In the genomic region with DNA sequence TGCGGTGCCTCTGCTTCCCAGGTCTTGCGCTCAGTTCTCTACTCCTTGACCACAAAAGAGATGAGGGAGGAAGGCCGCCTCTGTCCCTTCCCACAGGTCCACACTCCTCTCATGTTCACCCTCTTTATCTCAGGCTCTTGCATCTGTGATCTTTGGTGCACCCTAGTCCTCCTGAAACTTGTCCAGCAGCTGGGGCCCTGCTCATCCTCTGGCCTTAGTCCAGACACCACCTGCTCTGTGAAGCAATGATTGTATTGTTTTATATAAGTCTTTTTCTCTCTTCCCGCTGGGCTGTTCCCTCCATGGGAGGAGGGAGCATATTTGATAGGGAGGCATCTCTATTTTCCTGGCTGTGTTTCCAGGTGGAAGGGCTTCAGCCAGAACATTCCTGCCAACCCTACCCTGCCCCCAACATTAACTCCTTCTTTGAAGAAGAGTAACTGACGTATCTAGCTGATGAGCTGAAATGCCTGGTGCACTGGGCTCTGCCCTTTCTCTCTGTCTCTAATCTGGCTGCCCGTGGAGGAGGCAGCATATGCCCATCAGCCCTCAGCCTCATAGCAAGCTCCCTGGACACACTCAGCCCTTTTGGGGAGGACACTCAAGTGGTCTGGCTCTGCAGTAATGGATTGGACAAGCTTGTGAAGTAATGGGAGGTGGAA, we compare ENCODE assay signal across 28 cellular contexts. TPM values are rescaled to one million over a fixed set of nuclear protein-coding genes. Genes with fewer than 3 reads are reported as not detected.
"Had no signal": no experiment of that assay in that cellular context is flagged by ENCODE, and none has a peak within 500 bp of the region (broad histone marks: within the 10 kb centered on the region; RNA-seq: fewer than 3 reads in every experiment).

No MANE protein-coding gene starts in this region.

- ATAC-seq: activated CD8-positive, alpha-beta T cell treated with anti-CD3 and anti-CD28 coated beads, Interleukin-2, amount 10 ng/mL, durations not matched to agents 7 days and 5 days; K562; PC-3 had no signal

- H3K27me3 ChIP-seq: ascending aorta, cardiac muscle cell, Peyer's patch, SJCRH30 had no signal

- H3K36me3 Mint-ChIP-seq: activated naive CD4-positive, alpha-beta T cell treated with anti-CD3 and anti-CD28 coated beads, Interleukin-2, amount 50 U/mL, for 24 hours; activated naive CD8-positive, alpha-beta T cell treated with anti-CD3 and anti-CD28 coated beads, Interleukin-2, amount 10 ng/mL, durations not matched to agents 7 days and 5 days had no signal

- H3K9me3 ChIP-seq: ascending aorta, Peyer's patch, SJCRH30 had no signal

- H3K9me3 Mint-ChIP-seq: activated CD4-positive, alpha-beta T cell treated with anti-CD3 and anti-CD28 coated beads, Interleukin-2, amount 10 ng/mL, durations not matched to agents 7 days and 5 days; activated naive CD4-positive, alpha-beta T cell treated with anti-CD3 and anti-CD28 coated beads, Interleukin-2, amount 50 U/mL, for 24 hours; activated naive CD8-positive, alpha-beta T cell treated with anti-CD3 and anti-CD28 coated beads, Interleukin-2, amount 10 ng/mL, durations not matched to agents 7 days and 5 days; activated T-cell treated with anti-CD3 and anti-CD28 coated beads, Interleukin-2, amount 50 U/mL, for 24 hours; activated T-helper 2 cell treated with anti-CD3 and anti-CD28 coated beads, Interferon-gamma antibody, Interleukin-2, Interleukin-4, amounts not matched to agents 10 μg/mL and 5 μg/mL and 100 μg/mL, durations not matched to agents 14 hours and 24 hours and 36 hours; T-helper 1 cell treated with Interleukin-12 subunit alpha and Interleukin-12 subunit beta and Interleukin-4 antibody, amounts not matched to agents 30 μg/mL and 1 μg/mL, for 36 hours; T-helper 2 cell treated with Interferon-gamma antibody and Interleukin-4, amounts not matched to agents 5 μg/mL and 100 μg/mL, for 36 hours had no signal

- H3K36me3 ChIP-seq: ascending aorta, cardiac muscle cell, Peyer's patch, SJCRH30 had no signal

- H3K27me3 Mint-ChIP-seq: activated naive CD4-positive, alpha-beta T cell treated with anti-CD3 and anti-CD28 coated beads, Interleukin-2, amount 50 U/mL, for 24 hours had no signal

- H3K27ac ChIP-seq: ascending aorta, cardiac muscle cell, Peyer's patch, RWPE1, SJCRH30, SK-N-MC had no signal

- DNase-seq: activated CD4-positive, alpha-beta T cell treated with anti-CD3 and anti-CD28 coated beads, Interleukin-2, amount 10 ng/mL, durations not matched to agents 7 days and 5 days; activated CD4-positive, alpha-beta T cell treated with anti-CD3 and anti-CD28 coated beads, Interleukin-2, amount 50 U/mL, for 48 hours; activated CD8-positive, alpha-beta T cell treated with anti-CD3 and anti-CD28 coated beads, Interleukin-2, amount 10 ng/mL, durations not matched to agents 7 days and 5 days; activated gamma-delta T cell; activated naive CD4-positive, alpha-beta T cell treated with Interleukin-2 at 50 U/mL for 16 hours; activated naive CD8-positive, alpha-beta T cell treated with anti-CD3 and anti-CD28 coated beads, Interleukin-2, amount 10 ng/mL, durations not matched to agents 7 days and 5 days; activated T-cell treated with anti-CD3 and anti-CD28 coated beads, Interleukin-2, amount 50 U/mL, for 24 hours; amygdala; NCI-H1092 treated with DMSO at 0.1 percent for 48 hours; NCI-H1417; NCI-H1694; NCI-H2029; NCI-H345; NCI-H524 treated with DMSO at 0.1 percent for 48 hours; PC-3; Peyer's patch had no signal

- H3K4me1 Mint-ChIP-seq: activated CD4-positive, alpha-beta T cell treated with anti-CD3 and anti-CD28 coated beads, Interleukin-2, amount 10 ng/mL, durations not matched to agents 7 days and 5 days; activated naive CD4-positive, alpha-beta T cell treated with anti-CD3 and anti-CD28 coated beads, Interleukin-2, amount 50 U/mL, for 24 hours; activated naive CD8-positive, alpha-beta T cell treated with anti-CD3 and anti-CD28 coated beads, Interleukin-2, amount 10 ng/mL, durations not matched to agents 7 days and 5 days had no signal

- H3K27ac Mint-ChIP-seq: activated CD4-positive, alpha-beta T cell treated with anti-CD3 and anti-CD28 coated beads, Interleukin-2, amount 10 ng/mL, durations not matched to agents 7 days and 5 days; activated CD8-positive, alpha-beta T cell treated with anti-CD3 and anti-CD28 coated beads, Interleukin-2, amount 10 ng/mL, durations not matched to agents 7 days and 5 days; activated naive CD4-positive, alpha-beta T cell treated with anti-CD3 and anti-CD28 coated beads, Interleukin-2, amount 50 U/mL, for 24 hours; activated naive CD8-positive, alpha-beta T cell treated with anti-CD3 and anti-CD28 coated beads, Interleukin-2, amount 10 ng/mL, durations not matched to agents 7 days and 5 days; activated T-cell treated with anti-CD3 and anti-CD28 coated beads, Interleukin-2, amount 50 U/mL, for 24 hours; activated T-helper 2 cell treated with anti-CD3 and anti-CD28 coated beads, Interferon-gamma antibody, Interleukin-2, Interleukin-4, amounts not matched to agents 10 μg/mL and 5 μg/mL and 100 μg/mL, durations not matched to agents 14 hours and 24 hours and 36 hours; T-helper 1 cell treated with Interleukin-12 subunit alpha and Interleukin-12 subunit beta and Interleukin-4 antibody, amounts not matched to agents 30 μg/mL and 1 μg/mL, for 36 hours; T-helper 2 cell treated with Interferon-gamma antibody and Interleukin-4, amounts not matched to agents 5 μg/mL and 100 μg/mL, for 36 hours had no signal

- H3K4me3 Mint-ChIP-seq: activated CD4-positive, alpha-beta T cell treated with anti-CD3 and anti-CD28 coated beads, Interleukin-2, amount 10 ng/mL, durations not matched to agents 7 days and 5 days; activated CD8-positive, alpha-beta T cell treated with anti-CD3 and anti-CD28 coated beads, Interleukin-2, amount 10 ng/mL, durations not matched to agents 7 days and 5 days; activated naive CD4-positive, alpha-beta T cell treated with anti-CD3 and anti-CD28 coated beads, Interleukin-2, amount 50 U/mL, for 24 hours; activated naive CD8-positive, alpha-beta T cell treated with anti-CD3 and anti-CD28 coated beads, Interleukin-2, amount 10 ng/mL, durations not matched to agents 7 days and 5 days; activated T-cell treated with anti-CD3 and anti-CD28 coated beads, Interleukin-2, amount 50 U/mL, for 24 hours; T-helper 1 cell treated with Interleukin-12 subunit alpha and Interleukin-12 subunit beta and Interleukin-4 antibody, amounts not matched to agents 30 μg/mL and 1 μg/mL, for 36 hours; T-helper 2 cell treated with Interferon-gamma antibody and Interleukin-4, amounts not matched to agents 5 μg/mL and 100 μg/mL, for 36 hours had no signal

- H3K4me1 ChIP-seq: ascending aorta, Peyer's patch, SJCRH30 had no signal

- H3K4me3 ChIP-seq: ascending aorta, cardiac muscle cell, K562, Peyer's patch, SJCRH30, SK-N-MC had no signal

RNA-seq across cellular contexts. Expression of a gene that starts 38.2 kb away (rescaled TPM):
- total RNA-seq: activated CD8-positive, alpha-beta T cell treated with anti-CD3 and anti-CD28 coated beads, Interleukin-2, amount 10 ng/mL, durations not matched to agents 7 days and 5 days; ascending aorta; K562; NCI-H460; PC-3; Peyer's patch; SJCRH30 had no signal
- polyA plus RNA-seq: adipose tissue, K562 had no signal
